8 cellular contexts compared by ENCODE assay signal in the genomic region with DNA sequence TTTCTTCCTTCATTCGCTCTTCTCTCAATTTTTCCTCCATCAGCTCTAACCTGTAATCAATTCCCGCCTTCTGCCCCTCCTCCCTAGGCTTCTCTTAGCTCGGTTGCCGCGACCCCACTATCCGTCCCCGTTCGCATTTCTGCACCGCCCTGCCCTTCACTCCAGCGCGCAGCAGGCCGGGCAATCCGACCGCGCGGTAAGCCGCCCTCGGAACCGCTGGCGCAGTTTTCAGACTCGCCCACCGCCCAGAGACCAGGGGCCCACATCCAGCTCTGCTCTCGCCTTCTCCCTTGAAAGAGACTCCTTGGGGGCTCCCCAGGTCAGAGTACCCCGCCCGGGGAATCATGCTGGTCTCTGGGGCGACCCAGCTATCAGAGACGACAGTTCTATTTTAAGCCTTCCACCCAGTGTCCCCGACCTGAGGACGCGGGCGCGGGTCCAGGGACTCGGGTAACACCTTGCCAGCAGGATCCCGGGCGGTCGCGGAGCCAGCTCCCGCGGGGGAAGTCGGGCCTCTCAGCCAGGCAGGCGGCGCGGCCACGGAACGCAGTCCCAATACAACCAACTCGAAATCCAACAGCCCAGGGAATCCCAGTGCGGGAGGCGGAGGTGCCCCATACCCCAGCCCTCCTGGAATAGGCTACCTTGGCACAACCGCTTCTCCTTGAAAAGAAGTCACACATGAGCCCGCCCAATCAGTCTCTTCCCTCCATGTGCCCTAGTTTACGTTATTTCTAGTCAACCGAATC. TPM values are rescaled to one million over a fixed set of nuclear protein-coding genes. Genes with fewer than 3 reads are reported as not detected.
DNase-seq lines count a peak whose midpoint lies in the region; ATAC-seq and TF ChIP-seq lines count a peak whose summit lies in the region.

No MANE protein-coding gene starts in this region.

- H3K27me3 ChIP-seq in skeletal muscle tissue (ENCODE audit: control insufficient read depth in 3 of 3, insufficient read depth in 3 of 3, low read length in 3 of 3): peaks cover 0 to 17% (median 0%) of the 10 kb centered on the region in 3 donors

- no peaks in the 10 kb centered on the region for H3K9me3 ChIP-seq in iPS-18c (ENCODE audit: control insufficient read depth, insufficient read depth, low read length)
- H3K9me3 ChIP-seq in skeletal muscle tissue (ENCODE audit: control insufficient read depth in 3 of 3, low read length in 3 of 3): no peaks in the 10 kb centered on the region

- in situ Hi-C loops in astrocyte of the spinal cord (cut with HindIII; ENCODE audit: low sequenced_read_pairs): no loop called here

- no peak for DNase-seq in HFF-Myc (ENCODE audit: extremely low read depth, low read depth)
- DNase-seq in astrocyte of the spinal cord (ENCODE audit: low read depth, low spot score): peak; percentile 8
- DNase-seq in NAMALWA (ENCODE audit: low spot score): no peak
- DNase-seq in SW480 (ENCODE audit: low spot score): no peak

- H3K4me3 ChIP-seq in HFF-Myc (replicated peaks; ENCODE audit: low read depth, low read length) (peak overlapping the region; percentile 51), astrocyte of the spinal cord (ENCODE audit: low read depth, low read length) (peak overlapping the region; percentile 43), iPS-18c (ENCODE audit: insufficient read depth, low read depth, low read length) (peak overlapping the region; percentile 52), skeletal muscle tissue (ENCODE audit: low read length in 3 of 3) (peak overlapping the region; percentile 82 to 86 (median 83))

- ATAC-seq in GM18858 (IDR thresholded peaks at IDR 0.05; ENCODE audit: unreplicated experiment): no peak
- no peak for ATAC-seq in GM21381 (IDR thresholded peaks at IDR 0.05; ENCODE audit: unreplicated experiment)

- peaks cover 6 to 21% (median 7%) of the 10 kb centered on the region in 3 donors for H3K4me1 ChIP-seq in skeletal muscle tissue (ENCODE audit: control insufficient read depth in 3 of 3, insufficient read depth in 3 of 3, low read length in 3 of 3)

- TF ChIP-seq CTCF in HFF-Myc (IDR thresholded peaks at IDR 0.05; ENCODE audit: low read depth, low read length, missing control alignments) (no peak), astrocyte of the spinal cord (IDR thresholded peaks at IDR 0.05; ENCODE audit: low read depth, low read length) (no peak)

- H3K9ac ChIP-seq in skeletal muscle tissue (ENCODE audit: low read depth in 1 of 3, low read length in 3 of 3): peak overlapping the region; percentile 89 to 92 (median 92)

- H3K27ac ChIP-seq in skeletal muscle tissue (ENCODE audit: low read depth, low read length): peak overlapping the region; percentile 96

- no peaks in the 10 kb centered on the region for H3K36me3 ChIP-seq in skeletal muscle tissue (ENCODE audit: control insufficient read depth in 3 of 3, insufficient read depth in 3 of 3, low read length in 3 of 3)

RNA-seq across cellular contexts. Expression of a gene that starts 5.7 kb away (rescaled TPM):
- total RNA-seq in skeletal muscle tissue: 4.7 TPM
